In genomic region chr10:35495521-35496238, GRCh38 we compare ENCODE assay signal across 9 cellular contexts.
DNase-seq lines count a peak whose midpoint lies in the region; ATAC-seq lines count a peak whose summit lies in the region.
"Had no signal": no experiment of that assay in that cellular context is flagged by ENCODE, and none has a peak within 500 bp of the region (broad histone marks: within the 10 kb centered on the region; RNA-seq: fewer than 3 reads in every experiment).

No MANE protein-coding gene starts in this region.

- intact Hi-C loops in Right ventricle myocardium superior (cut with DNase I) (no loop called here), cardiac septum (cut with DNase I) (no loop called here)

- DNase-seq in Right ventricle myocardium superior: no peak
- DNase-seq in cardiac septum (ENCODE audit: low spot score): no peak
- no peak for DNase-seq in 8988T
- DNase-seq in hippocampal formation (lab: John Stamatoyannopoulos, UW): no peak
- DNase-seq in activated gamma-delta T cell (lab: John Stamatoyannopoulos, UW): no peak
- no peak for DNase-seq in NCI-H1694 treated with DMSO at 0.1 percent for 48 hours (lab: John Stamatoyannopoulos, UW)
- DNase-seq: CD4-positive, alpha-beta T cell had no signal

- ATAC-seq in Right ventricle myocardium superior (ENCODE audit: poor library complexity) (peak; percentile 53), HG03460 (IDR thresholded peaks at IDR 0.05; ENCODE audit: unreplicated experiment) (peak; percentile 55), esophagus mucosa (peak; percentile 41)
